ENCODE assay signal across 28 cellular contexts in the genomic region with DNA sequence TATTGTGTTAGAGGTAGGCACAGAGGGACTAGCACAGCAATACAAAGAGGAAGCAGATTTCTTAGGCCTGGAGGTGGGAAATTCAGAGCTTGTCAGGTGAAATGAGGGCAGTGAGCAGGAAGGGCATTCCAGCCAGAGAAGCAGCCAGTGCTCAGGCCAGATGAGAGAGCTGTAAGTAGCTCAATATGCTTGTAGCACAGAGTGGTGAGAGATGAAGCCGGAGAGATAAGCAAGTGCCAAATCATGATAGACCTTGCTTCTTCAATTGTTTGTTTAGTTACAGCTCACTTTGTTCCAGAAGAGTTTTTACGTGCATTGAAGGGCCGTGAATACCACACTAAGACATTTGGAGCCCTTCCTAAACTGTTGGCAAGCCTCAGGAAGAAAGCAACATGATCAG. TPM values are rescaled to one million over a fixed set of nuclear protein-coding genes. Genes with fewer than 3 reads are reported as not detected.
DNase-seq lines count a peak whose midpoint lies in the region; ATAC-seq and TF ChIP-seq lines count a peak whose summit lies in the region.
"Had no signal": no experiment of that assay in that cellular context is flagged by ENCODE, and none has a peak within 500 bp of the region (broad histone marks: within the 10 kb centered on the region; RNA-seq: fewer than 3 reads in every experiment).

No MANE protein-coding gene starts in this region.

- no peak overlapping the region for H2AFZ ChIP-seq in SK-N-SH (ENCODE audit: low read depth)

- peaks cover 2% of the 10 kb centered on the region for H3K27me3 Mint-ChIP-seq in nephron progenitor cell (ENCODE audit: low read depth, poor library complexity)
- H3K27me3 Mint-ChIP-seq: activated CD4-positive, alpha-beta memory T cell treated with anti-CD3 and anti-CD28 coated beads, Interleukin-2, amount 10 ng/mL, durations not matched to agents 7 days and 5 days; activated naive CD8-positive, alpha-beta T cell; memory B cell; stimulated activated memory B cell treated with anti-CD40 and anti-IgM and Interleukin-4, amounts not matched to agents 10 μg/mL and 1 μg/mL and 100 μg/mL, for 72 hours had no signal

- H3K27ac Mint-ChIP-seq in nephron progenitor cell, result peak overlapping the region; percentile 10
- H3K27ac Mint-ChIP-seq: activated CD4-positive, alpha-beta memory T cell treated with anti-CD3 and anti-CD28 coated beads, Interleukin-2, amount 10 ng/mL, durations not matched to agents 7 days and 5 days; activated naive CD8-positive, alpha-beta T cell; dendritic cell treated with granulocyte-macrophage colony-stimulating factor and Interleukin-4, amounts not matched to agents 40 ng/mL and 50 ng/mL, for 4 days; memory B cell; stimulated activated memory B cell treated with anti-CD40 and anti-IgM and Interleukin-4, amounts not matched to agents 10 μg/mL and 1 μg/mL and 100 μg/mL, for 72 hours had no signal

- H3K9me3 Mint-ChIP-seq in nephron progenitor cell, result peaks cover 4% of the 10 kb centered on the region
- H3K9me3 Mint-ChIP-seq: activated CD4-positive, alpha-beta memory T cell treated with anti-CD3 and anti-CD28 coated beads, Interleukin-2, amount 10 ng/mL, durations not matched to agents 7 days and 5 days; dendritic cell treated with granulocyte-macrophage colony-stimulating factor and Interleukin-4, amounts not matched to agents 40 ng/mL and 50 ng/mL, for 4 days; stimulated activated memory B cell treated with anti-CD40 and anti-IgM and Interleukin-4, amounts not matched to agents 10 μg/mL and 1 μg/mL and 100 μg/mL, for 72 hours had no signal

- no peaks in the 10 kb centered on the region for H3K36me3 ChIP-seq in SK-N-SH (replicated peaks in 1 of 2; ENCODE audit: control insufficient read depth in 1 of 2, insufficient read depth in 2 of 2, low read length in 1 of 2)
- H3K36me3 ChIP-seq: BLaER1 treated with 17β-estradiol and CSF1 and Interleukin-3, amounts not matched to agents 10 nM and 100 nM; heart left ventricle; neutrophil; SJCRH30; uterus had no signal

- no peaks in the 10 kb centered on the region for H4K20me1 ChIP-seq in SK-N-SH (ENCODE audit: insufficient read depth)
- H4K20me1 ChIP-seq: BLaER1 treated with 17β-estradiol and CSF1 and Interleukin-3, amounts not matched to agents 10 nM and 100 nM had no signal

- no peaks in the 10 kb centered on the region for H3K36me3 Mint-ChIP-seq in nephron progenitor cell (ENCODE audit: low read depth)
- H3K36me3 Mint-ChIP-seq: activated naive CD8-positive, alpha-beta T cell; memory B cell; stimulated activated memory B cell treated with anti-CD40 and anti-IgM and Interleukin-4, amounts not matched to agents 10 μg/mL and 1 μg/mL and 100 μg/mL, for 72 hours had no signal

- no peak for TF ChIP-seq RAD21 in SK-N-SH (IDR thresholded peaks at IDR 0.05; ENCODE audit: low read length)

- H3K4me1 ChIP-seq in SK-N-SH (ENCODE audit: control insufficient read depth in 1 of 2, insufficient read depth in 2 of 2, low read depth in 1 of 2, low read length in 1 of 2), result peaks cover 0 to 5% of the 10 kb centered on the region in 2 experiments; a peak in 2 of 4 replicates
- H3K4me1 ChIP-seq: BLaER1 treated with 17β-estradiol and CSF1 and Interleukin-3, amounts not matched to agents 10 nM and 100 nM; uterus had no signal

- no peak; a peak in 1 of 4 replicates for TF ChIP-seq EP300 in SK-N-SH (IDR thresholded peaks at IDR 0.05; ENCODE audit: borderline replicate concordance in 1 of 2, low read depth in 1 of 2, low read length in 1 of 2)

- POLR2A ChIA-PET in SK-N-SH (lab: Yijun Ruan, JAX), result no interaction called here

- CTCF ChIA-PET in SK-N-SH (lab: Yijun Ruan, JAX), result interaction anchor here (0.6 kb wide), 2 partner anchors 45 to 1562 kb away, joined by 3 read pairs; no protein-coding TSS in a partner anchor

- H3K9me2 ChIP-seq in SK-N-SH, result no peaks in the 10 kb centered on the region

- DNase-seq in EH (ENCODE audit: low read depth) (peak; percentile 75), SK-N-SH (no peak), dedifferentiated amniotic fluid mesenchymal stem cell (ENCODE audit: extremely low spot score) (peak; percentile 34), nephron progenitor cell (no peak), NCI-H748 treated with DMSO at 0.1 percent for 48 hours (lab: John Stamatoyannopoulos, UW) (no peak)
- DNase-seq in stimulated activated CD8-positive, alpha-beta memory T cell treated with anti-CD3 and anti-CD28 coated beads, Interleukin-4, amount 100 ng/mL, for 48 hours, result no peak
- DNase-seq in activated CD8-positive, alpha-beta memory T cell treated with anti-CD3 and anti-CD28 coated beads, Interleukin-2, amount 50 U/mL, for 4 hours, result no peak
- DNase-seq: activated CD4-positive, alpha-beta memory T cell treated with anti-CD3 and anti-CD28 coated beads, Interleukin-2, amount 10 ng/mL, durations not matched to agents 7 days and 5 days; COR-L47; DND-41; heart left ventricle; left cardiac atrium; NCI-H1417; NCI-H2107; NCI-H510A; SJCRH30; small intestine; stimulated activated CD4-positive, alpha-beta T cell treated with anti-CD3 and anti-CD28 coated beads, Interleukin-2, amount 100 ng/mL, for 24 hours; T-helper 1 cell; uterus had no signal

- no peaks in the 10 kb centered on the region for H3K4me1 Mint-ChIP-seq in nephron progenitor cell
- H3K4me1 Mint-ChIP-seq: activated CD4-positive, alpha-beta memory T cell treated with anti-CD3 and anti-CD28 coated beads, Interleukin-2, amount 10 ng/mL, durations not matched to agents 7 days and 5 days; memory B cell; stimulated activated memory B cell treated with anti-CD40 and anti-IgM and Interleukin-4, amounts not matched to agents 10 μg/mL and 1 μg/mL and 100 μg/mL, for 72 hours had no signal

- TF ChIP-seq CTCF in SK-N-SH (IDR thresholded peaks at IDR 0.05) (no peak), nephron progenitor cell (IDR thresholded peaks at IDR 0.05) (no peak)

- no peak overlapping the region for H3K4me3 Mint-ChIP-seq in nephron progenitor cell
- H3K4me3 Mint-ChIP-seq: activated CD4-positive, alpha-beta memory T cell treated with anti-CD3 and anti-CD28 coated beads, Interleukin-2, amount 10 ng/mL, durations not matched to agents 7 days and 5 days; activated naive CD8-positive, alpha-beta T cell; dendritic cell treated with granulocyte-macrophage colony-stimulating factor and Interleukin-4, amounts not matched to agents 40 ng/mL and 50 ng/mL, for 4 days; memory B cell; stimulated activated memory B cell treated with anti-CD40 and anti-IgM and Interleukin-4, amounts not matched to agents 10 μg/mL and 1 μg/mL and 100 μg/mL, for 72 hours had no signal

- no peaks in the 10 kb centered on the region for H3K9me3 ChIP-seq in SK-N-SH
- H3K9me3 ChIP-seq: BLaER1 treated with 17β-estradiol and CSF1 and Interleukin-3, amounts not matched to agents 10 nM and 100 nM; heart left ventricle; neutrophil; uterus had no signal

- ATAC-seq in GM19035 (IDR thresholded peaks at IDR 0.05; ENCODE audit: unreplicated experiment), result no peak
- ATAC-seq: activated CD4-positive, CD25-positive, alpha-beta regulatory T cell treated with anti-CD3 and anti-CD28 coated beads, Interleukin-2, amount 50 U/mL, for 24 hours; stimulated activated memory B cell treated with anti-CD40 and anti-IgM and Interleukin-4, amounts not matched to agents 10 μg/mL and 1 μg/mL and 100 μg/mL, for 72 hours had no signal

- H3K4me3 ChIP-seq in SK-N-SH (ENCODE audit: low read depth in 2 of 2, low read length in 1 of 2), result no peak overlapping the region
- H3K4me3 ChIP-seq: BLaER1 treated with 17β-estradiol and CSF1 and Interleukin-3, amounts not matched to agents 10 nM and 100 nM; heart left ventricle; SJCRH30; uterus had no signal

- H3K27me3 ChIP-seq in SK-N-SH (ENCODE audit: insufficient read depth), result no peaks in the 10 kb centered on the region
- H3K27me3 ChIP-seq: BLaER1 treated with 17β-estradiol and CSF1 and Interleukin-3, amounts not matched to agents 10 nM and 100 nM; heart left ventricle; neutrophil; SJCRH30; uterus had no signal

- no peak overlapping the region for H3K9ac ChIP-seq in SK-N-SH
- H3K9ac ChIP-seq: BLaER1 treated with 17β-estradiol and CSF1 and Interleukin-3, amounts not matched to agents 10 nM and 100 nM had no signal

- H3F3A ChIP-seq in SK-N-SH (replicated peaks; ENCODE audit: insufficient read depth), result no peaks in the 10 kb centered on the region

- no peak overlapping the region for H3K4me2 ChIP-seq in SK-N-SH
- H3K4me2 ChIP-seq: BLaER1 treated with 17β-estradiol and CSF1 and Interleukin-3, amounts not matched to agents 10 nM and 100 nM had no signal

- 31% methylated on average over 3 of the region's 3 CpGs for WGBS in SK-N-SH (ENCODE audit: low lambda C conversion rate)

- H3K79me2 ChIP-seq in SK-N-SH (ENCODE audit: insufficient read depth), result no peaks in the 10 kb centered on the region

- no peak overlapping the region; a peak in 1 of 4 replicates for H3K27ac ChIP-seq in SK-N-SH (ENCODE audit: low read depth in 2 of 2, low read length in 1 of 2)
- H3K27ac ChIP-seq: BLaER1 treated with 17β-estradiol and CSF1 and Interleukin-3, amounts not matched to agents 10 nM and 100 nM; heart left ventricle; neutrophil; SJCRH30; uterus had no signal

TF ChIP-seq in SK-N-SH, 30 proteins besides CTCF, POLR2A, EP300 and RAD21:
- TF ChIP-seq TCF12 (IDR thresholded peaks at IDR 0.05) (no peak; the same call in 1 of the 2 replicates), YY1 (IDR thresholded peaks at IDR 0.05; ENCODE audit: low read depth) (no peak), GATA2 (CRISPR knock-in tag; IDR thresholded peaks at IDR 0.05) (peak; percentile 12; the same call in 1 of the 2 replicates), NFIC (IDR thresholded peaks at IDR 0.05; ENCODE audit: borderline replicate concordance) (peak; percentile 43; the same call in 1 of the 2 replicates)
- TF ChIP-seq, protein P1, sequence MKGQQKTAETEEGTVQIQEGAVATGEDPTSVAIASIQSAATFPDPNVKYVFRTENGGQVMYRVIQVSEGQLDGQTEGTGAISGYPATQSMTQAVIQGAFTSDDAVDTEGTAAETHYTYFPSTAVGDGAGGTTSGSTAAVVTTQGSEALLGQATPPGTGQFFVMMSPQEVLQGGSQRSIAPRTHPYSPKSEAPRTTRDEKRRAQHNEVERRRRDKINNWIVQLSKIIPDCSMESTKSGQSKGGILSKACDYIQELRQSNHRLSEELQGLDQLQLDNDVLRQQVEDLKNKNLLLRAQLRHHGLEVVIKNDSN (IDR thresholded peaks at IDR 0.05; ENCODE audit: borderline replicate concordance, low read depth), result no peak

RNA-seq across cellular contexts. Expression of a gene that starts 42.0 kb away (rescaled TPM):
- 118 and 137 TPM in 2 replicates for polyA plus RNA-seq in SK-N-SH (2012; rRNA removed)
- 69.8 and 75.6 TPM in 2 replicates for polyA plus RNA-seq in SK-N-SH (2012; cell fraction: cytosol; rRNA removed)
- 389 and 512 TPM in 2 replicates for polyA plus RNA-seq in SK-N-SH (2012; cell fraction: nucleus; rRNA removed)

Comparison
In these comparisons a context has a peak if more than half of its experiments do, and no peak if none do; other contexts are left out.
1. DNase-seq: peak in EH (single experiment) and dedifferentiated amniotic fluid mesenchymal stem cell (single experiment); none in SK-N-SH (single experiment), nephron progenitor cell (single experiment), stimulated activated CD8-positive, alpha-beta memory T cell treated with anti-CD3 and anti-CD28 coated beads, Interleukin-4, amount 100 ng/mL, for 48 hours (single experiment), NCI-H748 treated with DMSO at 0.1 percent for 48 hours (single experiment) and activated CD8-positive, alpha-beta memory T cell treated with anti-CD3 and anti-CD28 coated beads, Interleukin-2, amount 50 U/mL, for 4 hours (single experiment).